19 cellular contexts compared by ENCODE assay signal in the genomic region with DNA sequence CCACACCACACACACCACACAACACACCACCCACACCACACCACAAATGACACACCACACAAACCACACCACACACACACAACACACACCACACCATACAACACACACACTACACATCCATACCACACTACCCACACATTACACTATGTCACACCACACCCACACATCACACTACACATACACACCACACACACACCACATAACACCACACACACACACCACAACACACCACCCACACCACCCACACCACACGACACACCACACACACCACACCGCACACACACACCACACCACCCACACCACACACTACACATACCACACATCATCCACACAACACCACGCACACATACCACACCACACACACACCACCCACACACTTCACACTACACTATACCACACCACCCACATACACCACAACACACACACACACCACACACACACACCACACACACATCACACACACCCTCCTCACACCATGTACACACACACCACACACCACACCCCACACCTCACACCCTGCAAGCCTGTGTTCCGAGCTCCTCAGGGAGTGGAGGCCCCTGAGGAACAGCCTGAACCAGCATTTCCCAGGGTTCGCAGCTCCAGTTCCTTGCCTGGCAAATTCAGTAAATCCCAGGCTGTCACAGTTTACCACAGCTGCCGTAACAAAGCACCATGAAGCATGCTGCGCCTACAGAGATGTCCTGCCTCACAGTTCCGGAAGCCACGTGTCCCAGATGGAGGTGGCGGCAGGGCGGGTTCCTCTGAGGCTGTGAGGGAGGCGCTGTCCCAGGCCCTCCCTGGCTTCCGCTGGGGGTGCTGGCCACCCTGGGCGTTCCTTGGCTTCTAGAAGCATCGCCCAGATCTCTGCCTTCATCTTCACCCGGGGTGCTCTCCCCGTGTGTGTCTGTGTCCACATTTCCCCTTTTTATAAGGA.
DNase-seq lines count a peak whose midpoint lies in the region; ATAC-seq, FAIRE-seq and TF ChIP-seq lines count a peak whose summit lies in the region.
"Had no signal": no experiment of that assay in that cellular context is flagged by ENCODE, and none has a peak within 500 bp of the region (broad histone marks: within the 10 kb centered on the region; RNA-seq: fewer than 3 reads in every experiment).

No MANE protein-coding gene starts in this region.

- CTCF ChIA-PET in Caco-2 (lab: Charles Lee), result no interaction called here
- CTCF ChIA-PET in K562 (lab: Yijun Ruan, JAX; ENCODE audit: low intra/inter-chr PET ratio), result no interaction called here

- POLR2A ChIA-PET in Caco-2 (lab: Charles Lee), result no interaction called here
- POLR2A ChIA-PET in K562 (lab: Yijun Ruan, JAX), result interaction anchor here (2.1 kb wide), 1 partner anchor 16 kb away, joined by 8 read pairs; no protein-coding TSS in a partner anchor

- BruUV-seq in Caco-2 (replicated peaks; lab: Mats Ljungman, UMichigan), result no TSS peak
- BruUV-seq in K562 (replicated peaks; lab: Mats Ljungman, UMichigan), result no TSS peak

- H3K9me3 ChIP-seq in Caco-2, result no peaks in the 10 kb centered on the region
- H3K9me3 ChIP-seq in K562 (replicated peaks; ENCODE audit: control insufficient read depth, insufficient read depth, low read depth, low read length), result no peaks in the 10 kb centered on the region
- no peaks in the 10 kb centered on the region for H3K9me3 ChIP-seq in sigmoid colon
- H3K9me3 ChIP-seq: tibial nerve had no signal

- H3K9me3 Mint-ChIP-seq in Caco-2 (ENCODE audit: unreplicated experiment) (no peaks in the 10 kb centered on the region), neural crest cell (no peaks in the 10 kb centered on the region)
- H3K9me3 Mint-ChIP-seq: IgD-negative memory B cell had no signal

- no peak overlapping the region for H3K4me3 Mint-ChIP-seq in Caco-2 (ENCODE audit: unreplicated experiment)
- H3K4me3 Mint-ChIP-seq in neural crest cell, result no peak overlapping the region
- H3K4me3 Mint-ChIP-seq: IgD-negative memory B cell had no signal

- TF ChIP-seq CTCF in Caco-2 (IDR thresholded peaks at IDR 0.05; ENCODE audit: insufficient read depth in 1 of 2, low read depth in 1 of 2, low read length in 1 of 2, severe bottlenecking in 1 of 2, unreplicated experiment in 1 of 2) (no peak), K562 (IDR thresholded peaks at IDR 0.05 in 2 of 3, conservative IDR thresholded peaks at IDR 0.05 in 1 of 3; ENCODE audit: insufficient read depth in 2 of 3, low read depth in 1 of 3, low read length in 3 of 3) (no peak), neural crest cell (conservative IDR thresholded peaks at IDR 0.05) (no peak), sigmoid colon (IDR thresholded peaks at IDR 0.05) (no peak)

- H3K9ac ChIP-seq in K562 (ENCODE audit: insufficient read depth in 1 of 2, low read depth in 2 of 2, low read length in 2 of 2), result no peak overlapping the region

- peaks cover 7% of the 10 kb centered on the region; the same call in 1 of the 2 replicates for H3K4me1 ChIP-seq in Caco-2
- peaks cover 5 to 11% of the 10 kb centered on the region in 2 experiments; a peak in 4 of 5 replicates for H3K4me1 ChIP-seq in K562 (replicated peaks in 1 of 2; ENCODE audit: control insufficient read depth in 2 of 2, insufficient read depth in 2 of 2, low read length in 2 of 2)
- H3K4me1 ChIP-seq in sigmoid colon, result no peaks in the 10 kb centered on the region

- H3K4me1 Mint-ChIP-seq in Caco-2 (ENCODE audit: low read depth, unreplicated experiment) (peaks cover 20% of the 10 kb centered on the region), neural crest cell (peaks cover 5% of the 10 kb centered on the region)

- H3K36me3 ChIP-seq in Caco-2 (ENCODE audit: control insufficient read depth, insufficient read depth, low read length) (no peaks in the 10 kb centered on the region), K562 (ENCODE audit: control insufficient read depth, insufficient read depth, low read length) (no peaks in the 10 kb centered on the region), sigmoid colon (no peaks in the 10 kb centered on the region)
- H3K36me3 ChIP-seq: tibial nerve had no signal

- ATAC-seq in K562, result 0 out of 3 replicates have a peak, but pooled peaks have one; percentile 24
- ATAC-seq: Right ventricle myocardium inferior, sciatic nerve had no signal

- H3K36me3 Mint-ChIP-seq in Caco-2 (ENCODE audit: insufficient read depth, unreplicated experiment) (no peaks in the 10 kb centered on the region), neural crest cell (ENCODE audit: low read depth) (peaks cover 3% of the 10 kb centered on the region)
- H3K36me3 Mint-ChIP-seq: IgD-negative memory B cell had no signal

- FAIRE-seq in GM18507 (lab: Jason Lieb, UNC) (peak; percentile 78), K562 (lab: Jason Lieb, UNC) (peak; percentile 82)

- in situ Hi-C loops in K562 (cut with MboI), result no loop called here

- H3K27me3 ChIP-seq in Caco-2 (replicated peaks; ENCODE audit: control insufficient read depth, insufficient read depth, low read length) (no peaks in the 10 kb centered on the region), K562 (ENCODE audit: control insufficient read depth in 2 of 2, insufficient read depth in 2 of 2, low read length in 2 of 2) (no peaks in the 10 kb centered on the region; a peak in 1 of 5 replicates), sigmoid colon (no peaks in the 10 kb centered on the region)
- H3K27me3 ChIP-seq: tibial nerve had no signal

- no peak overlapping the region for H3K4me2 ChIP-seq in K562 (ENCODE audit: insufficient read depth, low read length)

- H4K20me1 ChIP-seq in K562 (replicated peaks; ENCODE audit: control insufficient read depth, insufficient read depth, low read length), result no peaks in the 10 kb centered on the region

- intact Hi-C loops in Caco-2 (cut with micrococcal nuclease; ENCODE audit: unreplicated experiment) (no loop called here), K562 (cut with micrococcal nuclease) (no loop called here), sigmoid colon (cut with DNase I) (no loop called here)

- TF ChIP-seq EP300 in K562 (IDR thresholded peaks at IDR 0.05; ENCODE audit: low read length) (no peak), sigmoid colon (IDR thresholded peaks at IDR 0.05) (no peak)

- TF ChIP-seq POLR2A in K562 (conservative IDR thresholded peaks at IDR 0.05) (no peak), sigmoid colon (IDR thresholded peaks at IDR 0.05) (no peak)

- 60% methylated on average over 14 of the region's 17 CpGs for WGBS in K562 (ENCODE audit: insufficient coverage, low coverage, missing lambda C conversion rate)
- 81 to 85% methylated on average over 17 of the region's 17 CpGs for WGBS in sigmoid colon, 2 donors

- DNase-seq in Caco-2 (no peak), GM18507 (ENCODE audit: extremely low spot score, insufficient read length, low read depth) (no peak), K562 (ENCODE audit: extremely low read depth in 1 of 4, low spot score in 3 of 4) (no peak), neural crest cell (ENCODE audit: low read depth, low spot score) (no peak), GM19238 (ENCODE audit: insufficient read length, low spot score) (no peak), sigmoid colon (no peak), NAMALWA (ENCODE audit: low spot score) (no peak)
- DNase-seq: activated gamma-delta T cell, C1 segment of cervical spinal cord, dermis blood vessel endothelial cell, DMS79 treated with DMSO at 0.1 percent for 48 hours, erythroblast, NCI-H2029 treated with DMSO at 0.1 percent for 48 hours, NCI-H510A treated with DMSO at 0.1 percent for 48 hours, nucleus accumbens had no signal

- H2AFZ ChIP-seq in K562 (ENCODE audit: low read depth, low read length), result peak overlapping the region; percentile 58; the same call in 1 of the 2 replicates

- H3K4me3 ChIP-seq in Caco-2 (ENCODE audit: low read depth, low read length) (no peak overlapping the region), K562 (no peak overlapping the region), sigmoid colon (no peak overlapping the region)
- H3K4me3 ChIP-seq: tibial nerve had no signal

- no peak for TF ChIP-seq RAD21 in K562 (CRISPR knock-in tag; conservative IDR thresholded peaks at IDR 0.05 in 1 of 2, IDR thresholded peaks at IDR 0.05 in 1 of 2)

- no peaks in the 10 kb centered on the region for H3K27me3 Mint-ChIP-seq in Caco-2 (ENCODE audit: insufficient read depth, unreplicated experiment)
- H3K27me3 Mint-ChIP-seq in neural crest cell (ENCODE audit: low read depth), result no peaks in the 10 kb centered on the region
- H3K27me3 Mint-ChIP-seq: IgD-negative memory B cell had no signal

- no peaks in the 10 kb centered on the region for H3K79me2 ChIP-seq in K562 (ENCODE audit: control insufficient read depth, insufficient read depth, low read length)

- peak overlapping the region; percentile 20 for H3K27ac Mint-ChIP-seq in Caco-2 (ENCODE audit: unreplicated experiment)
- H3K27ac Mint-ChIP-seq in neural crest cell (ENCODE audit: unreplicated experiment), result peak overlapping the region; percentile 79
- H3K27ac Mint-ChIP-seq: IgD-negative memory B cell had no signal

- no peak overlapping the region for H3K27ac ChIP-seq in K562 (ENCODE audit: extremely low read depth, low read depth, low read length)
- H3K27ac ChIP-seq in sigmoid colon, result no peak overlapping the region
- H3K27ac ChIP-seq: tibial nerve had no signal

- H3K9me1 ChIP-seq in K562 (ENCODE audit: control insufficient read depth, insufficient read depth, low read length), result no peaks in the 10 kb centered on the region

TF ChIP-seq in K562, 482 proteins besides CTCF, POLR2A, EP300 and RAD21 (continues in another document):
- TF ChIP-seq OTX1 (CRISPR knock-in tag; IDR thresholded peaks at IDR 0.05) (0 out of 2 replicates have a peak, but pooled peaks have one; percentile 54), TRIM24 (IDR thresholded peaks at IDR 0.05) (0 out of 4 replicates have a peak, but pooled peaks of 1 of the 2 experiments have one; percentile 45), KAT8 (IDR thresholded peaks at IDR 0.05; ENCODE audit: low read depth) (no peak), HDAC1 (IDR thresholded peaks at IDR 0.05) (0 out of 4 replicates have a peak, but pooled peaks of 1 of the 2 experiments have one; percentile 40), TRIM28 (IDR thresholded peaks at IDR 0.05) (no peak), SPI1 (IDR thresholded peaks at IDR 0.05; ENCODE audit: borderline replicate concordance, low read depth, low read length) (no peak), SMARCE1 (IDR thresholded peaks at IDR 0.05) (no peak), ZNF3 (CRISPR knock-in tag; IDR thresholded peaks at IDR 0.05) (no peak), KLF6 (CRISPR knock-in tag; IDR thresholded peaks at IDR 0.05; ENCODE audit: borderline replicate concordance) (no peak)
